Comparison of ENCODE assay signal across 10 cellular contexts in genomic region chr17:50218771-50219315, GRCh38.
DNase-seq lines count a peak whose midpoint lies in the region; ATAC-seq, FAIRE-seq and TF ChIP-seq lines count a peak whose summit lies in the region.
"Had no signal": no experiment of that assay in that cellular context is flagged by ENCODE, and none has a peak within 500 bp of the region (broad histone marks: within the 10 kb centered on the region; RNA-seq: fewer than 3 reads in every experiment).

No MANE protein-coding gene starts in this region.

- H3K36me3 Mint-ChIP-seq in stimulated activated naive B cell treated with anti-CD40 and anti-IgM and Interleukin-4, amounts not matched to agents 10 μg/mL and 1 μg/mL and 100 μg/mL, for 72 hours = no peaks in the 10 kb centered on the region
- H3K36me3 Mint-ChIP-seq in T-helper 2 cell treated with Interferon-gamma antibody and Interleukin-4, amounts not matched to agents 5 μg/mL and 100 μg/mL, for 36 hours (ENCODE audit: low read depth) = no peaks in the 10 kb centered on the region
- H3K36me3 Mint-ChIP-seq: activated naive CD4-positive, alpha-beta T cell treated with anti-CD3 and anti-CD28 coated beads, Interleukin-2, amount 50 U/mL, for 24 hours had no signal

- H3K4me3 Mint-ChIP-seq in stimulated activated naive B cell treated with anti-CD40 and anti-IgM and Interleukin-4, amounts not matched to agents 10 μg/mL and 1 μg/mL and 100 μg/mL, for 72 hours = no peak overlapping the region
- H3K4me3 Mint-ChIP-seq in T-helper 2 cell treated with Interferon-gamma antibody and Interleukin-4, amounts not matched to agents 5 μg/mL and 100 μg/mL, for 36 hours = no peak overlapping the region
- H3K4me3 Mint-ChIP-seq: activated naive CD4-positive, alpha-beta T cell treated with anti-CD3 and anti-CD28 coated beads, Interleukin-2, amount 50 U/mL, for 24 hours had no signal

- DNase-seq in H54 (ENCODE audit: insufficient read length, low spot score) = no peak
- peak; percentile 24 for DNase-seq in T1000 (lab: John Stamatoyannopoulos, UW)
- peak; percentile 96 for DNase-seq in glomerular visceral epithelial cell (ENCODE audit: extremely low spot score)
- no peak for DNase-seq in stimulated activated naive B cell treated with anti-CD40 and anti-IgM and Interleukin-4, amounts not matched to agents 10 μg/mL and 1 μg/mL and 100 μg/mL, for 72 hours
- no peak for DNase-seq in inferior parietal cortex (ENCODE audit: extremely low spot score)
- no peak for DNase-seq in DMS 273 (lab: John Stamatoyannopoulos, UW; ENCODE audit: unreplicated experiment)
- DNase-seq in activated T-cell treated with anti-CD3 and anti-CD28 coated beads, Interleukin-2, amount 50 U/mL, for 1 hour = no peak
- DNase-seq in T-helper 2 cell treated with Interferon-gamma antibody and Interleukin-4, amounts not matched to agents 5 μg/mL and 100 μg/mL, for 36 hours (ENCODE audit: low spot score) = no peak
- DNase-seq: stimulated activated naive CD4-positive, alpha-beta T cell had no signal

- peaks cover 13 to 18% of the 10 kb centered on the region in 2 donors for H3K27me3 Mint-ChIP-seq in stimulated activated naive B cell treated with anti-CD40 and anti-IgM and Interleukin-4, amounts not matched to agents 10 μg/mL and 1 μg/mL and 100 μg/mL, for 72 hours
- H3K27me3 Mint-ChIP-seq in T-helper 2 cell treated with Interferon-gamma antibody and Interleukin-4, amounts not matched to agents 5 μg/mL and 100 μg/mL, for 36 hours (ENCODE audit: low read depth) = peaks cover 20% of the 10 kb centered on the region
- H3K27me3 Mint-ChIP-seq: activated naive CD4-positive, alpha-beta T cell treated with anti-CD3 and anti-CD28 coated beads, Interleukin-2, amount 50 U/mL, for 24 hours had no signal

- no peak overlapping the region for H3K27ac Mint-ChIP-seq in stimulated activated naive B cell treated with anti-CD40 and anti-IgM and Interleukin-4, amounts not matched to agents 10 μg/mL and 1 μg/mL and 100 μg/mL, for 72 hours
- H3K27ac Mint-ChIP-seq in T-helper 2 cell treated with Interferon-gamma antibody and Interleukin-4, amounts not matched to agents 5 μg/mL and 100 μg/mL, for 36 hours = no peak overlapping the region
- H3K27ac Mint-ChIP-seq: activated naive CD4-positive, alpha-beta T cell treated with anti-CD3 and anti-CD28 coated beads, Interleukin-2, amount 50 U/mL, for 24 hours had no signal

- H3K9me3 Mint-ChIP-seq in stimulated activated naive B cell treated with anti-CD40 and anti-IgM and Interleukin-4, amounts not matched to agents 10 μg/mL and 1 μg/mL and 100 μg/mL, for 72 hours = no peaks in the 10 kb centered on the region
- no peaks in the 10 kb centered on the region for H3K9me3 Mint-ChIP-seq in T-helper 2 cell treated with Interferon-gamma antibody and Interleukin-4, amounts not matched to agents 5 μg/mL and 100 μg/mL, for 36 hours
- H3K9me3 Mint-ChIP-seq: activated naive CD4-positive, alpha-beta T cell treated with anti-CD3 and anti-CD28 coated beads, Interleukin-2, amount 50 U/mL, for 24 hours had no signal

- peaks cover 5 to 13% of the 10 kb centered on the region in 2 donors for H3K4me1 Mint-ChIP-seq in stimulated activated naive B cell treated with anti-CD40 and anti-IgM and Interleukin-4, amounts not matched to agents 10 μg/mL and 1 μg/mL and 100 μg/mL, for 72 hours
- peaks cover 14% of the 10 kb centered on the region for H3K4me1 Mint-ChIP-seq in T-helper 2 cell treated with Interferon-gamma antibody and Interleukin-4, amounts not matched to agents 5 μg/mL and 100 μg/mL, for 36 hours (ENCODE audit: low read depth)

- peak; percentile 64 for FAIRE-seq in H54 (lab: Jason Lieb, UNC)

- peak; percentile 47 to 58 for ATAC-seq in stimulated activated naive B cell treated with anti-CD40 and anti-IgM and Interleukin-4, amounts not matched to agents 10 μg/mL and 1 μg/mL and 100 μg/mL, for 72 hours (replicated peaks)

- no peak for TF ChIP-seq POLR2A in H54 (IDR thresholded peaks at IDR 0.05; ENCODE audit: low read depth, low read length)

Comparison
In these comparisons a context has a peak if more than half of its experiments do, and no peak if none do; other contexts are left out.
1. DNase-seq: peak in T1000 (single experiment) and glomerular visceral epithelial cell (single experiment); none in H54 (single experiment), stimulated activated naive B cell treated with anti-CD40 and anti-IgM and Interleukin-4, amounts not matched to agents 10 μg/mL and 1 μg/mL and 100 μg/mL, for 72 hours (single experiment), inferior parietal cortex (single experiment), DMS 273 (single experiment), activated T-cell treated with anti-CD3 and anti-CD28 coated beads, Interleukin-2, amount 50 U/mL, for 1 hour (single experiment) and T-helper 2 cell treated with Interferon-gamma antibody and Interleukin-4, amounts not matched to agents 5 μg/mL and 100 μg/mL, for 36 hours (single experiment).